14 cellular contexts compared by ENCODE assay signal in genomic region chr5:60633336-60633735, GRCh38.
A peak's percentile ranks its signal among the peaks of the same experiment; 100 is the strongest.
DNase-seq lines count a peak whose midpoint lies in the region; ATAC-seq, FAIRE-seq and TF ChIP-seq lines count a peak whose summit lies in the region.
"Had no signal": no experiment of that assay in that cellular context is flagged by ENCODE, and none has a peak within 500 bp of the region (broad histone marks: within the 10 kb centered on the region; RNA-seq: fewer than 3 reads in every experiment).

No MANE protein-coding gene starts in this region.

- TF ChIP-seq CTCF in astrocyte of the cerebellum (IDR thresholded peaks at IDR 0.05; ENCODE audit: low read depth, low read length, missing control alignments): peak; percentile 7
- no peak for TF ChIP-seq CTCF in foreskin keratinocyte (conservative IDR thresholded peaks at IDR 0.05)
- no peak for TF ChIP-seq CTCF in smooth muscle cell (IDR thresholded peaks at IDR 0.05; ENCODE audit: borderline replicate concordance, insufficient read depth, poor library complexity, severe bottlenecking)

- TF ChIP-seq POLR2A in GM12891 (IDR thresholded peaks at IDR 0.05; ENCODE audit: low read depth, low read length): no peak

- H3K4me2 ChIP-seq in smooth muscle cell: peak overlapping the region; percentile 13

- ATAC-seq in foreskin keratinocyte: peak; percentile 93
- ATAC-seq: naive thymus-derived CD8-positive, alpha-beta T cell had no signal

- no peaks in the 10 kb centered on the region for H3K79me2 ChIP-seq in smooth muscle cell (ENCODE audit: low read depth)

- no peaks in the 10 kb centered on the region for H3F3A ChIP-seq in smooth muscle cell (ENCODE audit: low read depth)

- H3K9ac ChIP-seq in smooth muscle cell (ENCODE audit: low read depth): no peak overlapping the region

- DNase-seq in GOT3 (lab: John Stamatoyannopoulos, UW) (peak; percentile 2), astrocyte of the cerebellum (ENCODE audit: low read depth) (peak; percentile 93), foreskin keratinocyte (peak in 1 of 2 donors; percentile 74), smooth muscle cell (lab: John Stamatoyannopoulos, UW; ENCODE audit: unreplicated experiment) (no peak), NCI-H187 (lab: John Stamatoyannopoulos, UW) (no peak), medulla oblongata (ENCODE audit: extremely low spot score) (no peak), GM12891 (ENCODE audit: insufficient read length, low spot score) (no peak), HAP-1 (ENCODE audit: low spot score in 2 of 2) (no peak)
- DNase-seq: naive thymus-derived CD8-positive, alpha-beta T cell; NCI-H524; stimulated activated CD8-positive, alpha-beta memory T cell treated with anti-CD3 and anti-CD28 coated beads, Interleukin-4, amount 100 ng/mL, for 48 hours had no signal

- H3K27me3 ChIP-seq in foreskin keratinocyte (no peaks in the 10 kb centered on the region), smooth muscle cell (ENCODE audit: low read depth) (no peaks in the 10 kb centered on the region), HAP-1 (ENCODE audit: low read depth) (no peaks in the 10 kb centered on the region)

- H3K36me3 ChIP-seq in smooth muscle cell (ENCODE audit: low read depth) (no peaks in the 10 kb centered on the region), HAP-1 (replicated peaks) (peaks cover 43% of the 10 kb centered on the region)

- no peaks in the 10 kb centered on the region for H4K20me1 ChIP-seq in smooth muscle cell (ENCODE audit: low read depth)

- no peak for FAIRE-seq in GM12891 (lab: Jason Lieb, UNC)
- FAIRE-seq: D721Med, GM18507 had no signal

- H3K4me1 ChIP-seq in foreskin keratinocyte: no peaks in the 10 kb centered on the region
- no peaks in the 10 kb centered on the region for H3K4me1 ChIP-seq in smooth muscle cell (ENCODE audit: low read depth)
- H3K4me1 ChIP-seq in HAP-1: no peaks in the 10 kb centered on the region

- H3K4me3 ChIP-seq in astrocyte of the cerebellum (ENCODE audit: low read depth, low read length) (no peak overlapping the region), smooth muscle cell (no peak overlapping the region), HAP-1 (no peak overlapping the region)

- H3K9me3 ChIP-seq in smooth muscle cell (replicated peaks; ENCODE audit: low read depth) (no peaks in the 10 kb centered on the region), HAP-1 (no peaks in the 10 kb centered on the region)

- no peak overlapping the region for H2AFZ ChIP-seq in smooth muscle cell (ENCODE audit: low read depth)

- H3K27ac ChIP-seq in foreskin keratinocyte (no peak overlapping the region), smooth muscle cell (ENCODE audit: low read depth) (no peak overlapping the region)
- H3K27ac ChIP-seq: HL-60 had no signal

- in situ Hi-C loops in astrocyte of the cerebellum (cut with HindIII; ENCODE audit: low sequenced_read_pairs): no loop called here
- in situ Hi-C loops in HAP-1 (cut with MboI; ENCODE audit: low sequenced_read_pairs): no loop called here

- 42% methylated on average over 1 of the region's 1 CpG for WGBS in smooth muscle cell (ENCODE audit: low lambda C conversion rate)

TF ChIP-seq in GM12891, 5 proteins besides CTCF, POLR2A, EP300 and RAD21:
- no peak for TF ChIP-seq POU2F2 (IDR thresholded peaks at IDR 0.05; ENCODE audit: low read depth, low read length)
- TF ChIP-seq TAF1 (IDR thresholded peaks at IDR 0.05; ENCODE audit: low read depth, low read length): no peak
- TF ChIP-seq POLR2AphosphoS5 (IDR thresholded peaks at IDR 0.05; ENCODE audit: low read depth, low read length): no peak
- TF ChIP-seq PAX5 (IDR thresholded peaks at IDR 0.05; ENCODE audit: insufficient read depth, low read length, severe bottlenecking): no peak
- TF ChIP-seq SPI1 (IDR thresholded peaks at IDR 0.05; ENCODE audit: low read depth, low read length): no peak

Comparison
In these comparisons a context has a peak if more than half of its experiments do, and no peak if none do; other contexts are left out.
1. DNase-seq: peak in GOT3 (single experiment) and astrocyte of the cerebellum (single experiment); none in smooth muscle cell (single experiment), NCI-H187 (0 of 2), medulla oblongata (single experiment), GM12891 (single experiment) and HAP-1 (0 of 2).